In the genomic region with DNA sequence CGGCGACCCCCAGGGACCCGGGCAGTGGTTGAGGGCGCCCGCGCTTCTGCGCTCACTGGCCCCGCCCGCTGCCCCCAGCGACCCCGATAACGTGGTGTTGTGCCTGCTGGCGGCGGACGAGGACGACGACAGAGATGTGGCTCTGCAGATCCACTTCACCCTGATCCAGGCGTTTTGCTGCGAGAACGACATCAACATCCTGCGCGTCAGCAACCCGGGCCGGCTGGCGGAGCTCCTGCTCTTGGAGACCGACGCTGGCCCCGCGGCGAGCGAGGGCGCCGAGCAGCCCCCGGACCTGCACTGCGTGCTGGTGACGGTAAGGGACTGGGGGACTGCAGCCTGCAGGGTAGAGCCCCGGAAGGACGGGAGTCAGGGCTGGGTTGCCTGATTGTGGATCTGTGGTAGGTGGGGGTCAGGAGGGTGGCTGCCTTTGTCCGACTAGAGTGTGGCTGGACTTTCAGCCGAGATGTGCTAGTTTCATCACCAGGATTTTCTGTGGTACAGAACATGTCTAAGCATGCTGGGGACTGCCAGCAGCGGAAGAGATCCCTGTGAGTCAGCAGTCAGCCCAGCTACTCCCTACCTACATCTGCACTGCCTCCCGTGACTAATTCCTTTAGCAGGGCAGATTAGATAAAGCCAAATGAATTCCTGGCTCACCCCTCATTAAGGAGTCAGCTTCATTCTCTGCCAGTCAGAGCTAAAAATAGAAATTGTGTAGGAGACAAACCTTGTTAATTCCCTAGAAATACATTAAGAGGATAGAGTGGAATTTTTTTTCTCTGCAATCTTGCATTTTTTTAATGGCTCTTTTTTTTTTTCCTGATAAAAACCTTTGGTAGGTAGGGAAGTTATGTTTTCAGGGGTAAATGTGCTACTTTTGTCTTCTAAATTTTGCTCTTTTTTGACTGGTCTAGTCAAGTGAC, we compare ENCODE assay signal across 8 cellular contexts. TPM values are rescaled to one million over a fixed set of nuclear protein-coding genes. Genes with fewer than 3 reads are reported as not detected.
A peak's percentile ranks its signal among the peaks of the same experiment; 100 is the strongest.
DNase-seq lines count a peak whose midpoint lies in the region; ATAC-seq and TF ChIP-seq lines count a peak whose summit lies in the region.

No MANE protein-coding gene starts in this region.

- peak; percentile 18 for DNase-seq in NCI-H1436 treated with DMSO at 0.1 percent for 48 hours (lab: John Stamatoyannopoulos, UW)
- peak; percentile 16 to 83 (median 45) for DNase-seq in T-helper 2 cell
- DNase-seq in ascending aorta (ENCODE audit: low spot score in 2 of 2), result peak; percentile 65 to 94
- peak; percentile 88 for DNase-seq in hepatic stellate cell (ENCODE audit: low spot score)
- DNase-seq in putamen (ENCODE audit: low spot score), result peak; percentile 80

- no peaks in the 10 kb centered on the region for H3K27me3 ChIP-seq in ascending aorta

- ATAC-seq in HG02852 (IDR thresholded peaks at IDR 0.05; ENCODE audit: unreplicated experiment) (peak; percentile 22), HG03469 (IDR thresholded peaks at IDR 0.05; ENCODE audit: unreplicated experiment) (no peak)

- peaks cover 3 to 20% of the 10 kb centered on the region in 2 donors for H3K4me1 ChIP-seq in ascending aorta

- H3K4me3 ChIP-seq in ascending aorta, result peak overlapping the region; percentile 92 to 94

- peaks cover 28 to 33% of the 10 kb centered on the region in 2 donors for H3K36me3 ChIP-seq in ascending aorta

- TF ChIP-seq CTCF in ascending aorta (IDR thresholded peaks at IDR 0.05), result no peak

- peak overlapping the region; percentile 96 to 99 for H3K27ac ChIP-seq in ascending aorta

- peak; percentile 43 for TF ChIP-seq POLR2A in GM15510 (IDR thresholded peaks at IDR 0.05; ENCODE audit: borderline replicate concordance, extremely low read depth, insufficient read length)

- intact Hi-C loops in ascending aorta (cut with DNase I), result loop anchor here (1.0 to 10.0 kb wide), 4 partner anchors 21 to 548 kb away; partner anchors contain the start of genes SERBP1 and WLS

- H3K9me3 ChIP-seq in ascending aorta, result no peaks in the 10 kb centered on the region

RNA-seq across cellular contexts. Expression of gene GADD45A, which starts 1.5 kb away (rescaled TPM):
- total RNA-seq in ascending aorta, result 111 TPM

Comparison
In these comparisons a context has a peak if more than half of its experiments do, and no peak if none do; other contexts are left out.
1. DNase-seq: peak in every context shown above with its lines; median percentile 88 in hepatic stellate cell; 80 in putamen; 80 in ascending aorta; 45 in T-helper 2 cell; 18 in NCI-H1436 treated with DMSO at 0.1 percent for 48 hours.